9 cellular contexts compared by ENCODE assay signal in genomic region chr3:32568953-32569352, GRCh38. TPM values are rescaled to one million over a fixed set of nuclear protein-coding genes. Genes with fewer than 3 reads are reported as not detected.
DNase-seq lines count a peak whose midpoint lies in the region; ATAC-seq and TF ChIP-seq lines count a peak whose summit lies in the region.
"Had no signal": no experiment of that assay in that cellular context is flagged by ENCODE, and none has a peak within 500 bp of the region (broad histone marks: within the 10 kb centered on the region; RNA-seq: fewer than 3 reads in every experiment).

No MANE protein-coding gene starts in this region.

- peak overlapping the region; percentile 92; the same call in 1 of the 2 replicates for H2AFZ ChIP-seq in GM23248

- H3K4me3 ChIP-seq in GM23248, result peak overlapping the region; percentile 86
- H3K4me3 ChIP-seq in epithelial cell of esophagus (ENCODE audit: low read length), result peak overlapping the region; percentile 73
- peak overlapping the region; percentile 71 for H3K4me3 ChIP-seq in psoas muscle
- H3K4me3 ChIP-seq in aorta (ENCODE audit: low read length in 2 of 2), result peak overlapping the region in 1 of 2 donors; percentile 94

- H3K9ac ChIP-seq in GM23248, result peak overlapping the region; percentile 95

- H4K20me1 ChIP-seq in GM23248 (ENCODE audit: insufficient read depth), result no peaks in the 10 kb centered on the region; the same call in 1 of the 2 replicates

- no peaks in the 10 kb centered on the region for H3K9me3 ChIP-seq in GM23248 (ENCODE audit: low read depth)
- no peaks in the 10 kb centered on the region for H3K9me3 ChIP-seq in psoas muscle
- H3K9me3 ChIP-seq in aorta (ENCODE audit: control insufficient read depth, low read length), result no peaks in the 10 kb centered on the region

- no peak for TF ChIP-seq CTCF in epithelial cell of esophagus (IDR thresholded peaks at IDR 0.05; ENCODE audit: insufficient read depth, low read depth, low read length, missing control alignments)
- TF ChIP-seq CTCF in psoas muscle (IDR thresholded peaks at IDR 0.05), result no peak

- ATAC-seq in psoas muscle (no peak), aorta (ENCODE audit: low FRiP score) (no peak), GM21390 (IDR thresholded peaks at IDR 0.05; ENCODE audit: unreplicated experiment) (no peak), GM21360 (IDR thresholded peaks at IDR 0.05; ENCODE audit: unreplicated experiment) (no peak)

- peak overlapping the region; percentile 99 for H3K4me2 ChIP-seq in GM23248 (ENCODE audit: unreplicated experiment)

- no peaks in the 10 kb centered on the region for H3K36me3 ChIP-seq in GM23248 (ENCODE audit: low read depth)
- peaks cover 0 to 13% of the 10 kb centered on the region in 2 donors for H3K36me3 ChIP-seq in psoas muscle (ENCODE audit: insufficient read depth in 1 of 2, low read depth in 1 of 2)
- H3K36me3 ChIP-seq in aorta (ENCODE audit: control insufficient read depth in 1 of 2, insufficient read depth in 2 of 2, low read length in 1 of 2), result no peaks in the 10 kb centered on the region

- peaks cover 10% of the 10 kb centered on the region; the same call in 1 of the 2 replicates for H3F3A ChIP-seq in GM23248 (ENCODE audit: insufficient read depth)

- 93 to 98% methylated on average over 2 of the region's 2 CpGs for WGBS in GM23248 (ENCODE audit: low coverage in 1 of 2, low lambda C conversion rate in 2 of 2, missing lambda C conversion rate in 2 of 2), 2 experiments
- WGBS in psoas muscle, 3 donors, result 81 to 90% (median 83%) methylated on average over 2 of the region's 2 CpGs
- 26 to 33% methylated on average over 2 of the region's 2 CpGs for whole genome bisulfite sequencing in aorta, 2 donors

- no peak overlapping the region for H3K27ac ChIP-seq in GM23248
- H3K27ac ChIP-seq in psoas muscle, result peak overlapping the region; percentile 90
- no peak overlapping the region for H3K27ac ChIP-seq in aorta (ENCODE audit: low read depth in 1 of 2, low read length in 2 of 2)

- intact Hi-C loops in psoas muscle (cut with DNase I), result no loop called here
- intact Hi-C loops in aorta (cut with DNase I), result loop anchor here in 1 of 2 donors (2.0 kb wide), 1 partner anchor 58 kb away; no protein-coding TSS in a partner anchor

- H3K4me1 ChIP-seq in GM23248 (ENCODE audit: insufficient read depth), result peaks cover 17% of the 10 kb centered on the region
- H3K4me1 ChIP-seq in psoas muscle, result peaks cover 18% of the 10 kb centered on the region
- H3K4me1 ChIP-seq in aorta (ENCODE audit: control insufficient read depth in 1 of 2, insufficient read depth in 2 of 2, low read length in 2 of 2), result peaks cover 0 to 4% of the 10 kb centered on the region in 2 donors

- H3K9me2 ChIP-seq in GM23248 (ENCODE audit: insufficient read depth), result no peaks in the 10 kb centered on the region

- no peaks in the 10 kb centered on the region for H3K27me3 ChIP-seq in GM23248 (replicated peaks; ENCODE audit: insufficient read depth)
- H3K27me3 ChIP-seq in psoas muscle (ENCODE audit: insufficient read depth in 3 of 3, low read length in 2 of 3), result no peaks in the 10 kb centered on the region
- H3K27me3 ChIP-seq in aorta (ENCODE audit: control insufficient read depth in 1 of 2, insufficient read depth in 2 of 2, low read length in 1 of 2), result no peaks in the 10 kb centered on the region

- DNase-seq in GM23248, result peak; percentile 16
- peak; percentile 57 for DNase-seq in RKO (ENCODE audit: low spot score)
- peak; percentile 22 for DNase-seq in epithelial cell of esophagus (ENCODE audit: low read depth)
- DNase-seq in psoas muscle, result no peak
- DNase-seq in aorta, result no peak
- no peak for DNase-seq in activated gamma-delta T cell (lab: John Stamatoyannopoulos, UW)
- DNase-seq: effector memory CD4-positive, alpha-beta T cell had no signal

- peaks cover 67% of the 10 kb centered on the region for H3K79me2 ChIP-seq in GM23248 (ENCODE audit: insufficient read depth)

- in situ Hi-C loops in GM23248 (cut with MboI), result no loop called here

RNA-seq across cellular contexts. Expression of gene DYNC1LI1, which starts 1.7 kb away (rescaled TPM):
- total RNA-seq in GM23248 (2014; rRNA removed; shearing (Covaris generic)), result 33.4 and 40.5 TPM in 2 replicates
- 35.0 and 36.7 TPM in 2 replicates for polyA plus RNA-seq in GM23248 (2016; fragmentation: Nextera tagmentation; extraction: Ambion mirVana)
- 10 to 100 TPM; 44.0 to 50.4 (median 47.4) TPM for total RNA-seq in psoas muscle
- 10 to 100 TPM; 37.4 to 56.8 (median 40.6) TPM for polyA plus RNA-seq in psoas muscle
- total RNA-seq in aorta, result 10 to 100 TPM; 32.2 to 39.3 TPM
- 10 to 100 TPM; 26.7 to 29.7 TPM for polyA plus RNA-seq in aorta

Comparison
In these comparisons a context has a peak if more than half of its experiments do, and no peak if none do; other contexts are left out.
1. DNase-seq: peak in GM23248 (single experiment), RKO (single experiment) and epithelial cell of esophagus (single experiment); none in psoas muscle (0 of 2), aorta (0 of 2) and activated gamma-delta T cell (single experiment).